In genomic region chr6:26597389-26597766, GRCh38 we compare ENCODE assay signal across 8 cellular contexts. TPM values are rescaled to one million over a fixed set of nuclear protein-coding genes. Genes with fewer than 3 reads are reported as not detected.
DNase-seq lines count a peak whose midpoint lies in the region; ATAC-seq, FAIRE-seq and TF ChIP-seq lines count a peak whose summit lies in the region.

No MANE protein-coding gene starts in this region.

- in situ Hi-C loops in HAP-1 (cut with MboI; ENCODE audit: low sequenced_read_pairs), result no loop called here
- in situ Hi-C loops in astrocyte of the cerebellum (cut with HindIII; ENCODE audit: low sequenced_read_pairs), result no loop called here

- H3K4me3 ChIP-seq in HAP-1 (peak overlapping the region; percentile 94), astrocyte of the cerebellum (ENCODE audit: low read depth, low read length) (peak overlapping the region; percentile 94), kidney (ENCODE audit: low read length in 2 of 2) (peak overlapping the region; percentile 81 to 99)

- FAIRE-seq in kidney (lab: Jason Lieb, UNC), result no peak

- peak overlapping the region in 1 of 2 donors; percentile 93 for H3K9ac ChIP-seq in kidney (ENCODE audit: low read length in 2 of 2)

- H3K27ac ChIP-seq in kidney (ENCODE audit: low read depth in 2 of 2, low read length in 2 of 2) (no peak overlapping the region), substantia nigra (ENCODE audit: low read depth, low read length, poor library complexity, severe bottlenecking) (peak overlapping the region; percentile 83)

- ATAC-seq in HG03439 (IDR thresholded peaks at IDR 0.05; ENCODE audit: unreplicated experiment), result no peak

- H3K27me3 ChIP-seq in HAP-1 (ENCODE audit: low read depth), result peaks cover under 1% of the 10 kb centered on the region; the same call in 1 of the 2 replicates

- intact Hi-C loops in kidney (cut with DNase I), result no loop called here

- peaks cover 25% of the 10 kb centered on the region for H3K36me3 ChIP-seq in HAP-1 (replicated peaks)
- H3K36me3 ChIP-seq in kidney (ENCODE audit: control insufficient read depth in 1 of 2, insufficient read depth in 2 of 2, low read length in 2 of 2), result peaks cover 6 to 7% of the 10 kb centered on the region in 2 donors

- TF ChIP-seq CTCF in astrocyte of the cerebellum (IDR thresholded peaks at IDR 0.05; ENCODE audit: low read depth, low read length, missing control alignments) (no peak), kidney (IDR thresholded peaks at IDR 0.05; ENCODE audit: borderline replicate concordance, extremely low read depth, insufficient read depth) (no peak)

- H3K4me1 ChIP-seq in HAP-1 (peaks cover 9% of the 10 kb centered on the region), kidney (ENCODE audit: control insufficient read depth in 1 of 2, insufficient read depth in 1 of 2, low read depth in 1 of 2, low read length in 2 of 2) (peaks cover 7% of the 10 kb centered on the region in 2 donors)

- DNase-seq in HAP-1 (ENCODE audit: low spot score in 2 of 2), result no peak
- no peak for DNase-seq in astrocyte of the cerebellum (ENCODE audit: low read depth)
- DNase-seq in kidney, result no peak
- no peak for DNase-seq in substantia nigra (lab: John Stamatoyannopoulos, UW)
- DNase-seq in effector CD4-positive, alpha-beta T cell, result no peak
- DNase-seq in globus pallidus (ENCODE audit: low spot score), result no peak
- DNase-seq in SIG-M5 treated with dmso at 0.1 percent for 504 hours (lab: John Stamatoyannopoulos, UW; ENCODE audit: unreplicated experiment), result no peak

- H3K9me3 ChIP-seq in HAP-1, result no peaks in the 10 kb centered on the region
- H3K9me3 ChIP-seq in kidney (ENCODE audit: control insufficient read depth in 1 of 2, low read length in 2 of 2), result no peaks in the 10 kb centered on the region

RNA-seq across cellular contexts. Expression of gene ABT1, which starts 0.6 kb away (rescaled TPM):
- 14.0 TPM for total RNA-seq in kidney
- 11.3 TPM for polyA plus RNA-seq in kidney (ENCODE audit: insufficient read depth, low read depth, low replicate concordance)

RNA-seq across cellular contexts. Expression of gene HMGN4, which starts 59.2 kb away (rescaled TPM):
- 72.7 TPM for total RNA-seq in kidney
- 49.3 TPM for polyA plus RNA-seq in kidney (ENCODE audit: insufficient read depth, low read depth, low replicate concordance)
